ENCODE assay signal across 9 cellular contexts in the genomic region with DNA sequence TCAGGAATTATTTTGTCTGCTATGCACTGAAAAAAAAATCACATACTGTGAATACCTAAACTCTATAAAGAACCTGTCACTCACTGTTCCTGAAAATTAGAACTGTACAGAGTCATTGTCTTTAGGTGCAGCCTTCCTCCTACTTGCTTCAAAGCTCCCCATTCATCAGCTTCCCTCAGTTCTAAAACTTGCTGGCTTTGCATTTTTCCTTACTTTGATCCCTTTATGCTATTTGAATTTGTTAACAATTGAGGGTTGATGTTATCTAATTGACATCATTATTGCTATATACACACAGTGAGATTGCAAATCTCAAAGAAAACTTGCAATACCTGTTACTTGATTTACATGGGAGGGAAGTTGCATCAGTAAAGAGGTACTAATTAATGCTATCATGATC. TPM values are rescaled to one million over a fixed set of nuclear protein-coding genes. Genes with fewer than 3 reads are reported as not detected.
"Had no signal": no experiment of that assay in that cellular context is flagged by ENCODE, and none has a peak within 500 bp of the region (broad histone marks: within the 10 kb centered on the region; RNA-seq: fewer than 3 reads in every experiment).

No MANE protein-coding gene starts in this region.

- ATAC-seq: GM23338 had no signal

- DNase-seq: H9, HCEC 1CT, KBM-7 had no signal

- FAIRE-seq: H1, H54, HTR-8/SVneo had no signal

- H3K4me3 ChIP-seq: GM23338 had no signal

- H3K27ac ChIP-seq: KMS-11 had no signal

- H3K9ac ChIP-seq: KMS-11 had no signal

- H3K4me2 ChIP-seq: GM23338, KMS-11 had no signal

RNA-seq across cellular contexts. Expression of gene PTH2R, which starts 48.3 kb away (rescaled TPM):
- total RNA-seq: HT-29 had no signal
